In the genomic region with DNA sequence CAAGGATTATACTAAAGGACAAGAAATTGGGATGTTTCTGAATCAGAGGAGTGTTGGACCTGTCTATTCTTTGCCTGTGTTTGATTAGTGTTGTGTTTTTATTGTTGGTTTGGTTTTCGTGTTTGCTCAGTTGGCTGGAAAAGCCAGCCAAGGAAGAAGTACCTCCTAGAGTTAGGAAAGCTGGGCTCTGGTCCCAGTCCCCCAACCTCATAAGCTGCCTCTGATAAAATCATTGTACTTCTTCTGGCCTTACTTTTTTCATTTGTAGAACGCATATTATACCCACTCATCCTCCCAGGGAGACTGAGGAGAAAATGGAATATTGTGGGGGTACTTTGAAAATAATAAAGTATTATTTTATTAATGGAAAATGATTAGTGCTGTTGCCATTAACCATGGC, we compare ENCODE assay signal across 24 cellular contexts.
"Had no signal": no experiment of that assay in that cellular context is flagged by ENCODE, and none has a peak within 500 bp of the region (broad histone marks: within the 10 kb centered on the region; RNA-seq: fewer than 3 reads in every experiment).

No MANE protein-coding gene starts in this region.

- H3K27me3 Mint-ChIP-seq: activated naive CD4-positive, alpha-beta T cell treated with anti-CD3 and anti-CD28 coated beads, Interleukin-2, amount 10 ng/mL, durations not matched to agents 7 days and 5 days had no signal

- H3K4me1 Mint-ChIP-seq: activated naive CD4-positive, alpha-beta T cell treated with anti-CD3 and anti-CD28 coated beads, Interleukin-2, amount 10 ng/mL, durations not matched to agents 7 days and 5 days; activated naive CD8-positive, alpha-beta T cell treated with anti-CD3 and anti-CD28 coated beads for 36 hours; T-cell had no signal

- H3K27ac Mint-ChIP-seq: activated CD8-positive, alpha-beta T cell treated with anti-CD3 and anti-CD28 coated beads for 36 hours; activated naive CD8-positive, alpha-beta T cell treated with anti-CD3 and anti-CD28 coated beads for 36 hours; activated T-cell treated with anti-CD3 and anti-CD28 coated beads, Interleukin-2, amount 50 U/mL, for 72 hours; activated T-helper 2 cell treated with anti-CD3 and anti-CD28 coated beads, Interferon-gamma antibody, Interleukin-2, Interleukin-4, amounts not matched to agents 10 μg/mL and 5 μg/mL and 100 μg/mL, durations not matched to agents 14 hours and 24 hours and 36 hours; T-cell had no signal

- H3K4me3 Mint-ChIP-seq: activated CD8-positive, alpha-beta T cell treated with anti-CD3 and anti-CD28 coated beads for 36 hours; activated naive CD4-positive, alpha-beta T cell treated with anti-CD3 and anti-CD28 coated beads, Interleukin-2, amount 10 ng/mL, durations not matched to agents 7 days and 5 days; activated naive CD8-positive, alpha-beta T cell treated with anti-CD3 and anti-CD28 coated beads for 36 hours; activated T-cell treated with anti-CD3 and anti-CD28 coated beads, Interleukin-2, amount 50 U/mL, for 72 hours; T-cell had no signal

- H3K9me3 Mint-ChIP-seq: activated CD8-positive, alpha-beta T cell treated with anti-CD3 and anti-CD28 coated beads for 36 hours; activated naive CD4-positive, alpha-beta T cell treated with anti-CD3 and anti-CD28 coated beads, Interleukin-2, amount 10 ng/mL, durations not matched to agents 7 days and 5 days; activated naive CD8-positive, alpha-beta T cell treated with anti-CD3 and anti-CD28 coated beads for 36 hours; activated T-cell treated with anti-CD3 and anti-CD28 coated beads, Interleukin-2, amount 50 U/mL, for 72 hours; activated T-helper 2 cell treated with anti-CD3 and anti-CD28 coated beads, Interferon-gamma antibody, Interleukin-2, Interleukin-4, amounts not matched to agents 10 μg/mL and 5 μg/mL and 100 μg/mL, durations not matched to agents 14 hours and 24 hours and 36 hours; T-cell had no signal

- H3K36me3 Mint-ChIP-seq: activated naive CD4-positive, alpha-beta T cell treated with anti-CD3 and anti-CD28 coated beads, Interleukin-2, amount 10 ng/mL, durations not matched to agents 7 days and 5 days; activated naive CD8-positive, alpha-beta T cell treated with anti-CD3 and anti-CD28 coated beads for 36 hours; T-cell had no signal

- DNase-seq: activated CD4-positive, alpha-beta T cell treated with anti-CD3 and anti-CD28 coated beads, Interleukin-2, amount 50 U/mL, for 1 hour; activated CD4-positive, CD25-positive, alpha-beta regulatory T cell; activated CD8-positive, alpha-beta memory T cell treated with anti-CD3 and anti-CD28 coated beads, Interleukin-2, amount 50 U/mL, for 4 hours; activated CD8-positive, alpha-beta T cell treated with anti-CD3 and anti-CD28 coated beads for 36 hours; activated gamma-delta T cell treated with Interleukin-2 at 50 U/mL for 16 hours; activated naive CD4-positive, alpha-beta T cell treated with anti-CD3 and anti-CD28 coated beads, Interleukin-2, amount 10 ng/mL, durations not matched to agents 7 days and 5 days; activated naive CD8-positive, alpha-beta T cell treated with anti-CD3 and anti-CD28 coated beads for 36 hours; activated T-cell treated with anti-CD3 and anti-CD28 coated beads, Interleukin-2, amount 50 U/mL, for 72 hours; anterior cingulate cortex; caudate nucleus; colonic mucosa; KG1; NCI-H1694; NCI-H2081 treated with DMSO at 0.1 percent for 48 hours; NCI-H446; NCI-H524; NCI-H748 treated with DMSO at 0.1 percent for 48 hours; RPMI8226; T-cell; T-helper 2 cell; T1000 had no signal

- ATAC-seq: activated CD8-positive, alpha-beta T cell treated with anti-CD3 and anti-CD28 coated beads for 36 hours; activated T-cell treated with anti-CD3 and anti-CD28 coated beads, Interleukin-2, amount 50 U/mL, for 72 hours; Panc1; Right ventricle myocardium inferior; T-cell had no signal
